ENCODE assay signal across 11 cellular contexts in the genomic region with DNA sequence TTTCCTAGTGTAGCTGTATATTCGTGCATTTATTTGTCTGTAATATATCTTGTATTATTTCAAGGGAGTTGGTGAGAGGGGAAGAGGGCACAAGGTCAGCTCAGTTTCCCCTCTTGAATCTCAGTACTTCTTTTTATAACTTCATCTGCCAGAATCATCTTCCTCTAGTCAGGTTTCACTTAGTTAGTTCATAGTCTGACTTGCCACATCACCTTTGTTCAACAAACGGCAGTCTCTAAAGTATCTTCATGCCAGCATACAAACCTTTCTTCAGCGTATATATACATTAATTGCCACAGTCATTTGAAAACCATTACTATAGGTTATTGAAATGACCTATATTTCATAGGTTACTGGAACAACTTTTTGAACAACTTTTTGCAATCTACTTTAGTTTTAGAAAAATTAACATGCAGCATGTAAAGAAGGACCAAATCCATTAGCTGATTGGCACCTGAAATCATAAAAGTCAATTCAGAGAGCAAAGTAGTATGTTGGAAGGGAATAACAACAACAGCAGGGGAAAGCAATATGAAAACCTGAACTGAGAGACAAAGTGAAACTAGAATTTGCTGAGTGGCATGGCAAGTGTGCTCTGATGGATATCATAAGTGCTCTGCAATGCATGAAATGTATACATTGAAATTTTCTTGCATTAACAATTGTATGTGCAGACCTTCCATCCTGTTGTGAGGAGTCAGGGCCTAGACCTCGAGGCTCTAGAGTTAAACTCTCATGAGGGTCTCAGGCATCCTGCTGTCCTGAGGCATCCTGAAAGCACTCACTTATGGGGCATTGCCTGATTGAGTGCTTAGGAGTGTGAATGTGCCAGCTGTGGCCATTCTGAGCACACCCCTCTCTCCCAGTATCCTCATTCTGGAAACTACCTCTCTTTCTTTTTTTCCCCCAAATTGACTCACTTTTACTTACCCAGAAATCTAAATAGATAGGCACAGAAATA. TPM values are rescaled to one million over a fixed set of nuclear protein-coding genes. Genes with fewer than 3 reads are reported as not detected.
DNase-seq lines count a peak whose midpoint lies in the region; ATAC-seq and TF ChIP-seq lines count a peak whose summit lies in the region.
"Had no signal": no experiment of that assay in that cellular context is flagged by ENCODE, and none has a peak within 500 bp of the region (broad histone marks: within the 10 kb centered on the region; RNA-seq: fewer than 3 reads in every experiment).

No MANE protein-coding gene starts in this region.

- H3K4me1 ChIP-seq in A673 (ENCODE audit: insufficient read depth, low read length, poor library complexity, severe bottlenecking): peaks cover 12% of the 10 kb centered on the region
- no peaks in the 10 kb centered on the region for H3K4me1 ChIP-seq in lung (ENCODE audit: control insufficient read depth in 2 of 2, insufficient read depth in 2 of 2, low read length in 2 of 2)

- BruUV-seq in A673 (replicated peaks; lab: Mats Ljungman, UMichigan): no TSS peak

- no peaks in the 10 kb centered on the region for H3K9me3 ChIP-seq in A673 (ENCODE audit: low read depth, low read length, poor library complexity, severe bottlenecking)
- H3K9me3 ChIP-seq in T-helper 17 cell (ENCODE audit: control insufficient read depth, low read length, poor library complexity, severe bottlenecking): no peaks in the 10 kb centered on the region
- no peaks in the 10 kb centered on the region for H3K9me3 ChIP-seq in lung (ENCODE audit: control insufficient read depth in 2 of 2, insufficient read depth in 1 of 2, low read length in 1 of 2)
- no peaks in the 10 kb centered on the region for H3K9me3 ChIP-seq in CD4-positive, alpha-beta T cell (ENCODE audit: control insufficient read depth, low read length)

- intact Hi-C loops in A673 (cut with micrococcal nuclease; ENCODE audit: unreplicated experiment): no loop called here
- intact Hi-C loops in CD4-positive, alpha-beta T cell (cut with DNase I, micrococcal nuclease): no loop called here

- 54 to 65% methylated on average over 4 of the region's 4 CpGs for WGBS in lung, 2 donors

- H3K27ac ChIP-seq in A673 (ENCODE audit: low read depth, low read length, poor library complexity, severe bottlenecking): no peak overlapping the region
- H3K27ac ChIP-seq in lung (ENCODE audit: low read depth in 1 of 2, low read length in 1 of 2): peak overlapping the region; percentile 13 to 70
- H3K27ac ChIP-seq in CD4-positive, alpha-beta T cell (ENCODE audit: low read depth, low read length): no peak overlapping the region

- H3K4me3 Mint-ChIP-seq in T-helper 17 cell: peak overlapping the region; percentile 39
- no peak overlapping the region for H3K4me3 Mint-ChIP-seq in CD4-positive, alpha-beta T cell

- no peak for TF ChIP-seq CTCF in A673 (conservative IDR thresholded peaks at IDR 0.05; ENCODE audit: low read depth, low read length)
- TF ChIP-seq CTCF in lung (IDR thresholded peaks at IDR 0.05; ENCODE audit: control extremely low read depth, extremely low read depth): no peak
- TF ChIP-seq CTCF in CD4-positive, alpha-beta T cell (IDR thresholded peaks at IDR 0.05): no peak

- H3K36me3 ChIP-seq in A673 (ENCODE audit: insufficient read depth, low read length, poor library complexity, severe bottlenecking): no peaks in the 10 kb centered on the region
- no peaks in the 10 kb centered on the region for H3K36me3 ChIP-seq in lung (ENCODE audit: control insufficient read depth in 2 of 2, insufficient read depth in 2 of 2, low read length in 2 of 2)
- H3K36me3 ChIP-seq in H7 (replicated peaks; ENCODE audit: control insufficient read depth, insufficient read depth, low read length): no peaks in the 10 kb centered on the region

- CTCF ChIA-PET in A673 (lab: Charles Lee): no interaction called here
- CTCF ChIA-PET in CD4-positive, alpha-beta T cell (lab: Charles Lee): no interaction called here

- no peaks in the 10 kb centered on the region for H3K36me3 Mint-ChIP-seq in T-helper 17 cell (ENCODE audit: low read depth)
- no peaks in the 10 kb centered on the region for H3K36me3 Mint-ChIP-seq in CD4-positive, alpha-beta T cell (ENCODE audit: low read depth)

- H3K9me3 Mint-ChIP-seq in CD4-positive, alpha-beta T cell: peaks cover 3% of the 10 kb centered on the region

- H3K4me3 ChIP-seq in A673 (ENCODE audit: low read depth, low read length, poor library complexity, severe bottlenecking) (no peak overlapping the region), lung (no peak overlapping the region), H7 (ENCODE audit: insufficient read depth, low read depth, low read length) (no peak overlapping the region)

- ATAC-seq in GM21825 (IDR thresholded peaks at IDR 0.05; ENCODE audit: unreplicated experiment) (peak; percentile 58), T-helper 17 cell (no peak), lung (ENCODE audit: insufficient read depth, low FRiP score) (no peak), HG02642 (IDR thresholded peaks at IDR 0.05; ENCODE audit: poor library complexity, unreplicated experiment) (no peak)
- no peak for ATAC-seq in CD4-positive, alpha-beta T cell (ENCODE audit: poor library complexity)

- H3K27me3 ChIP-seq in A673 (replicated peaks; ENCODE audit: insufficient read depth, low read depth, low read length, poor library complexity) (no peaks in the 10 kb centered on the region), lung (ENCODE audit: control insufficient read depth, insufficient read depth) (no peaks in the 10 kb centered on the region), H7 (ENCODE audit: control insufficient read depth, insufficient read depth, low read length) (no peaks in the 10 kb centered on the region)
- H3K27me3 ChIP-seq in CD4-positive, alpha-beta T cell (ENCODE audit: control insufficient read depth, insufficient read depth, low read length): no peaks in the 10 kb centered on the region

- no peaks in the 10 kb centered on the region for H3K27me3 Mint-ChIP-seq in T-helper 17 cell
- no peaks in the 10 kb centered on the region for H3K27me3 Mint-ChIP-seq in CD4-positive, alpha-beta T cell

- POLR2A ChIA-PET in A673 (lab: Charles Lee; ENCODE audit: low non-redundant PET): interaction anchor here (0.6 kb wide), 1 partner anchor 81 kb away, joined by 3 read pairs; no protein-coding TSS in a partner anchor
- POLR2A ChIA-PET in CD4-positive, alpha-beta T cell (lab: Charles Lee): interaction anchor here (0.7 kb wide), 1 partner anchor 72 kb away, joined by 3 read pairs; no protein-coding TSS in a partner anchor

- H3K4me1 Mint-ChIP-seq in T-helper 17 cell: peaks cover 12% of the 10 kb centered on the region
- no peaks in the 10 kb centered on the region for H3K4me1 Mint-ChIP-seq in CD4-positive, alpha-beta T cell (ENCODE audit: low read depth)

- H3K27ac Mint-ChIP-seq in T-helper 17 cell: no peak overlapping the region
- no peak overlapping the region for H3K27ac Mint-ChIP-seq in CD4-positive, alpha-beta T cell

- DNase-seq in A673 (ENCODE audit: low spot score): peak; percentile 2
- DNase-seq in T-helper 17 cell: no peak
- no peak for DNase-seq in lung (ENCODE audit: low spot score)
- no peak for DNase-seq in H7
- DNase-seq in foreskin melanocyte: no peak
- DNase-seq in CD4-positive, alpha-beta T cell: no peak
- DNase-seq: effector memory CD4-positive, alpha-beta T cell had no signal

RNA-seq across cellular contexts. Expression of gene ECM2, which starts 1.3 kb away (rescaled TPM):
- 0.22 and 0.24 TPM in 2 replicates for total RNA-seq in A673 (2021)
- not detected for total RNA-seq in T-helper 17 cell
- 10 to 100 TPM in 1 of 2 donors, 1 to 10 TPM in 1; 3.1 to 63.1 TPM for total RNA-seq in lung
- polyA plus RNA-seq in lung: 1 to 10 TPM in 1 of 2 donors, under 1 TPM in 1; 0.92 to 1.8 TPM
- total RNA-seq in H7 (2014; rRNA removed; shearing (Covaris generic)): not detected in 2 replicates
- total RNA-seq in CD4-positive, alpha-beta T cell: not detected
- total RNA-seq: HT-29, lung microvascular endothelial cell had no signal

RNA-seq across cellular contexts. Expression of gene ASPN, which starts 52.2 kb away (rescaled TPM):
- 0.15 and 0.26 TPM in 2 replicates for total RNA-seq in A673 (2021)
- total RNA-seq in T-helper 17 cell: not detected
- 10 to 100 TPM in 1 of 2 donors, 1 to 10 TPM in 1; 1.4 to 18.9 TPM for total RNA-seq in lung
- polyA plus RNA-seq in lung: 1 to 10 TPM; 1.3 to 2.2 TPM
- not detected in 2 replicates for total RNA-seq in H7 (2014; rRNA removed; shearing (Covaris generic))
- not detected for total RNA-seq in CD4-positive, alpha-beta T cell
- total RNA-seq: HT-29, lung microvascular endothelial cell had no signal

Comparison
In these comparisons a context has a peak if more than half of its experiments do, and no peak if none do; other contexts are left out.
1. H3K27ac ChIP-seq: peak in lung (2 of 2); none in A673 (single experiment) and CD4-positive, alpha-beta T cell (single experiment).